In the genomic region with DNA sequence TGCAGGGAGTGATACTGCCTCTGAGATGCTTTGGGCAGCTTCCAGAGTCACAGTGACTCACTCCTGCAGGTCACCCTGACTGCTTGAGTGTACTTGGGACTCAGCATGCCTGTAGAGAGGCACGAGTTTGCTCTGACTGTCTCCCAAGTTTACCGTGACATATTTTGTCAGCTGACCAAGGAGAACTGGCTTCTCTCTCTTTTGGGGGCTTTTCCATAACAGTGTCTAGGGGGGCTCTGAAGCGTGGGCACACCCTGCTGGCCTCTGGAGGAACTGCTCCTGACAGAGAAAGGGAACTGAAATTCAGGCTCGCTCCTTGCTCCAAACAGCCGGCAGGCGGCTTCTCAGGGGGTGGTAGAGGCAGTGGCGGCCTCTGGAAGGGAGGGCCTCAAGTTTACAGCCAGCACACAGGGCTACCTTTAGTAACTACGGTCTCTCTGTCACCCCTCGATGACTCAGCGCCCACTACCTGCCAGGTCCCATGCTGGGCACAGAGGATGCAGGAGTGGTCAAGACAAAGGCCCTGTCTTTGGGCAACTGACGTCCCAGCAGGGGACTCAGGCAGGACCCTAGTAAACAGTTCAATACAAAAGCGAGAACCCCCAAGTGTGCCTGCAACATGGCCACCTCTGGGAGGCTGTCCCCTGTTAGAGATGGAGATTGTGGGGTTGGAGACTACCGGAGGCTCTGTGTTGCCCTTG, we compare ENCODE assay signal across 9 cellular contexts. TPM values are rescaled to one million over a fixed set of nuclear protein-coding genes. Genes with fewer than 3 reads are reported as not detected.
DNase-seq lines count a peak whose midpoint lies in the region; ATAC-seq, FAIRE-seq and TF ChIP-seq lines count a peak whose summit lies in the region.
"Had no signal": no experiment of that assay in that cellular context is flagged by ENCODE, and none has a peak within 500 bp of the region (broad histone marks: within the 10 kb centered on the region; RNA-seq: fewer than 3 reads in every experiment).

No MANE protein-coding gene starts in this region.

- no peaks in the 10 kb centered on the region for H3K4me1 ChIP-seq in cardiac muscle cell (ENCODE audit: low read depth)
- peaks cover 2% of the 10 kb centered on the region for H3K4me1 ChIP-seq in Karpas-422 (ENCODE audit: low read length)
- no peaks in the 10 kb centered on the region for H3K4me1 ChIP-seq in kidney (ENCODE audit: control insufficient read depth in 1 of 2, insufficient read depth in 1 of 2, low read depth in 1 of 2, low read length in 2 of 2)
- H3K4me1 ChIP-seq in vagina, result peaks cover 5% of the 10 kb centered on the region

- CTCF ChIA-PET in WTC11 (lab: Charles Lee), result interaction anchor here (1.2 to 6.6 kb wide), 9 partner anchors 7 to 31 kb away, joined by 3 to 42 read pairs (median 9); a partner anchor contains a TSS

- no peak overlapping the region for H3K27ac ChIP-seq in cardiac muscle cell
- no peak overlapping the region for H3K27ac ChIP-seq in Karpas-422 (ENCODE audit: low read length)
- no peak overlapping the region for H3K27ac ChIP-seq in kidney (ENCODE audit: low read depth in 2 of 2, low read length in 2 of 2)
- H3K27ac ChIP-seq in vagina, result peak overlapping the region; percentile 76

- peaks cover 2% of the 10 kb centered on the region; the same call in 1 of the 2 replicates for H4K20me1 ChIP-seq in Karpas-422 (ENCODE audit: insufficient read depth, low read depth, low read length)

- TF ChIP-seq CTCF in cardiac muscle cell (IDR thresholded peaks at IDR 0.05; ENCODE audit: low read depth, low read length) (peak; percentile 72), WTC11 (IDR thresholded peaks at IDR 0.05) (peak; percentile 53; the same call in 1 of the 2 replicates), kidney (IDR thresholded peaks at IDR 0.05; ENCODE audit: borderline replicate concordance, extremely low read depth, insufficient read depth) (peak; percentile 14), vagina (IDR thresholded peaks at IDR 0.05) (peak in 2 of 3 experiments; percentile 25 to 31)

- H3K9me2 ChIP-seq in Karpas-422 (replicated peaks; ENCODE audit: insufficient read depth, low read length), result no peaks in the 10 kb centered on the region

- intact Hi-C loops in cardiac septum (cut with DNase I), result no loop called here
- intact Hi-C loops in kidney (cut with DNase I), result no loop called here
- intact Hi-C loops in vagina (cut with DNase I), result no loop called here

- TF ChIP-seq POLR2A in vagina (IDR thresholded peaks at IDR 0.05), result no peak

- in situ Hi-C loops in G401 (cut with HindIII; ENCODE audit: low sequenced_read_pairs), result no loop called here

- H3K4me1 Mint-ChIP-seq in WTC11, result peaks cover 6% of the 10 kb centered on the region

- POLR2A ChIA-PET in WTC11 (lab: Charles Lee), result no interaction called here

- no peak overlapping the region for H3K4me3 ChIP-seq in cardiac muscle cell
- H3K4me3 ChIP-seq in Karpas-422 (ENCODE audit: low read length), result no peak overlapping the region
- H3K4me3 ChIP-seq in kidney (ENCODE audit: low read length in 2 of 2), result no peak overlapping the region
- no peak overlapping the region for H3K4me3 ChIP-seq in vagina

- peak; percentile 32 to 44 for DNase-seq in cardiac muscle cell (ENCODE audit: low read depth in 1 of 2, low spot score in 1 of 2)
- DNase-seq in cardiac septum (ENCODE audit: low spot score), result no peak
- peak; percentile 33 for DNase-seq in H4 (ENCODE audit: low spot score)
- peak; percentile 84 for DNase-seq in Karpas-422
- peak; percentile 54 for DNase-seq in WTC11 (ENCODE audit: low spot score)
- no peak for DNase-seq in kidney
- DNase-seq in vagina (ENCODE audit: extremely low spot score in 2 of 2), result no peak
- no peak for DNase-seq in G401 (ENCODE audit: low spot score)

- no peak overlapping the region for H3K4me3 Mint-ChIP-seq in WTC11

- no peaks in the 10 kb centered on the region for H3K36me3 Mint-ChIP-seq in WTC11

- no peaks in the 10 kb centered on the region for H3K36me3 ChIP-seq in cardiac muscle cell
- no peaks in the 10 kb centered on the region for H3K36me3 ChIP-seq in Karpas-422 (ENCODE audit: insufficient read depth, low read length)
- H3K36me3 ChIP-seq in kidney (ENCODE audit: control insufficient read depth in 1 of 2, insufficient read depth in 2 of 2, low read length in 2 of 2), result no peaks in the 10 kb centered on the region
- H3K36me3 ChIP-seq in vagina, result no peaks in the 10 kb centered on the region

- H3K27me3 ChIP-seq in cardiac muscle cell (no peaks in the 10 kb centered on the region), Karpas-422 (ENCODE audit: low read length) (no peaks in the 10 kb centered on the region), vagina (no peaks in the 10 kb centered on the region)

- H3K27ac Mint-ChIP-seq in WTC11, result 0 out of 2 replicates have a peak overlapping the region, but pooled peaks have one; percentile 23

- no peaks in the 10 kb centered on the region for H3K79me2 ChIP-seq in Karpas-422 (ENCODE audit: low read length)

- H3K9me3 ChIP-seq in cardiac muscle cell (ENCODE audit: low read depth) (no peaks in the 10 kb centered on the region), Karpas-422 (ENCODE audit: low read length) (no peaks in the 10 kb centered on the region), kidney (ENCODE audit: control insufficient read depth in 1 of 2, low read length in 2 of 2) (no peaks in the 10 kb centered on the region), vagina (no peaks in the 10 kb centered on the region)

- no peaks in the 10 kb centered on the region for H3K27me3 Mint-ChIP-seq in WTC11 (ENCODE audit: low read depth)

- no peak for FAIRE-seq in kidney (lab: Jason Lieb, UNC)
- FAIRE-seq: frontal cortex had no signal

- no peak overlapping the region for H2AFZ ChIP-seq in Karpas-422 (ENCODE audit: low read length)

- H3K9ac ChIP-seq in Karpas-422 (ENCODE audit: low read length) (no peak overlapping the region), kidney (ENCODE audit: low read length in 2 of 2) (no peak overlapping the region)

- peak; percentile 83 for ATAC-seq in WTC11

- H3K4me2 ChIP-seq in Karpas-422 (ENCODE audit: low read depth, low read length, poor library complexity, severe bottlenecking), result no peak overlapping the region

- H3K9me3 Mint-ChIP-seq in WTC11, result no peaks in the 10 kb centered on the region

TF ChIP-seq in WTC11, 78 proteins besides CTCF, POLR2A, EP300 and RAD21:
- TF ChIP-seq ZNF423 (CRISPR knock-in tag; IDR thresholded peaks at IDR 0.05), result peak; percentile 57
- TF ChIP-seq PRRX2 (CRISPR knock-in tag; IDR thresholded peaks at IDR 0.05), result no peak

RNA-seq across cellular contexts. Expression of a gene that starts 17.8 kb away (rescaled TPM):
- 10.3 and 11.7 TPM in 2 replicates for total RNA-seq in cardiac muscle cell
- polyA plus RNA-seq in cardiac muscle cell, result 9.2 and 10.8 TPM in 2 replicates
- 1.4 TPM for total RNA-seq in cardiac septum
- total RNA-seq in H4 (2014; rRNA removed; shearing (Covaris generic)), result 0.37 and 0.62 TPM in 2 replicates
- total RNA-seq in Karpas-422 (2014; rRNA removed; shearing (Covaris generic); ENCODE audit: low replicate concordance), result 0.43 and 0.67 TPM in 2 replicates
- 8.2 to 10.9 TPM (median 10.3 TPM) in 3 replicates for total RNA-seq in WTC11 (2021)
- total RNA-seq in kidney, result 24.3 TPM
- polyA plus RNA-seq in kidney (ENCODE audit: insufficient read depth, low read depth, low replicate concordance), result 12.0 TPM
- total RNA-seq in vagina, result 98.2 TPM
- total RNA-seq in G401 (2014; rRNA removed; shearing (Covaris generic)), result 0.43 TPM in 1 of 2 replicates, not detected in the other

Comparison
In these comparisons a context has a peak if more than half of its experiments do, and no peak if none do; other contexts are left out.
1. DNase-seq: peak in cardiac muscle cell (2 of 2), H4 (single experiment), Karpas-422 (single experiment) and WTC11 (single experiment); none in cardiac septum (single experiment), kidney (single experiment), vagina (0 of 2) and G401 (single experiment).
2. CTCF ChIP-seq: peak in every context shown above with its lines; median percentile 72 in cardiac muscle cell; 53 in WTC11; 28 in vagina; 14 in kidney.